Comparison of ENCODE assay signal across 12 cellular contexts in the genomic region with DNA sequence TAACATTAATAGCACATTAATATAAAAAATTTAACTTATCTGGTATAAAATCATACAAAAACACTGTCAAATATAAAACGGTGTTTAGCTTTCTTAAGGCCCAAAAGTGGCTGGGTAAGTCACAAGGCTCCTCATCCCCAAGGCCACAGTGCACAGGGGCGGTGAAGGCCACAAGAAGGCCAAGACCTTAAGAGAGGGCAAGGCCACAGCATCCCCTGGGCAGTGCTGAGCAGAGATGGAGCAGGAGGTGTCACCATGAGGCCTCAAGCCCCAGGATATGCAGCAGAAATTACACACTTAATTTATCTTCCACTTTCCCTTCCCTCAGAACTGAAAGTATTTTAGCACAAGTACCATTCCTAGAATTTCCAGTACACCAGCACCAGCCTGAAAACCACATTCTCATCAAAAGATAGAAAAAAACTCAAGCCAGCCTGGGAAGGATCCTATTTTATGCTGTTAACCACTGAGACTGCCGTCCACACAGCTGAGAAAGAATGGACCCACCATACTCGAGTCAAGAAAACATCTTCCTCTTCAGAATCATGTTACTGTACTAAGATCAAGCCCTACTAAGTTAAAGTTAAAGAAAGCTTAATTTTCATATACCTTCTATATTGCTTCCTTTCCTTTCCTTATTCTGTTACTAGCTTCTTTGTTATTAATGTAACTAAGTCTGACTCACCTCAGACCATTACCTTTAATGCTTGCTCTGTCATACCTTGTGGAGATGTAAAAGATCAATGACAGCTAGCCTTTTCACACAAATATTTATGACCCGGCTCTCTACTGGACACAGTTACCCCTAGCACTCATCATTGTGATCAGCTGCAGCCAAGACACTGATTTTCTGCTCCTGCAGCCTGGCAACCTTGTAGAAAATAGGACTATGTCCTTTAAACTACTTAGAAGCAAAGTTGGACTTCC. TPM values are rescaled to one million over a fixed set of nuclear protein-coding genes. Genes with fewer than 3 reads are reported as not detected.
A peak's percentile ranks its signal among the peaks of the same experiment; 100 is the strongest.
DNase-seq lines count a peak whose midpoint lies in the region; ATAC-seq, FAIRE-seq and TF ChIP-seq lines count a peak whose summit lies in the region.
"Had no signal": no experiment of that assay in that cellular context is flagged by ENCODE, and none has a peak within 500 bp of the region (broad histone marks: within the 10 kb centered on the region; RNA-seq: fewer than 3 reads in every experiment).

No MANE protein-coding gene starts in this region.

- H3K27ac Mint-ChIP-seq in activated T-helper 2 cell treated with anti-CD3 and anti-CD28 coated beads, Interferon-gamma antibody, Interleukin-2, Interleukin-4, amounts not matched to agents 10 μg/mL and 5 μg/mL and 100 μg/mL, durations not matched to agents 14 hours and 24 hours and 36 hours, result no peak overlapping the region
- H3K27ac Mint-ChIP-seq: natural killer cell; stimulated activated naive CD8-positive, alpha-beta T cell treated with anti-CD3 and anti-CD28 coated beads, Interleukin-15, Interleukin-2, amounts not matched to agents 100 ng/mL and 50 ng/mL, for 24 hours had no signal

- no peaks in the 10 kb centered on the region for H3K36me3 ChIP-seq in breast epithelium
- no peaks in the 10 kb centered on the region for H3K36me3 ChIP-seq in kidney (ENCODE audit: control insufficient read depth in 1 of 2, insufficient read depth in 2 of 2, low read length in 2 of 2)
- no peaks in the 10 kb centered on the region for H3K36me3 ChIP-seq in stomach
- H3K36me3 ChIP-seq: colonic mucosa had no signal

- peak; percentile 62 for DNase-seq in M059J (ENCODE audit: low read depth)
- no peak for DNase-seq in breast epithelium (ENCODE audit: low spot score in 2 of 2)
- peak; percentile 68 for DNase-seq in kidney
- DNase-seq in stomach, result no peak
- no peak for DNase-seq in GM19239 (ENCODE audit: insufficient read length, low spot score)
- no peak for DNase-seq in activated T-helper 2 cell treated with anti-CD3 and anti-CD28 coated beads, Interferon-gamma antibody, Interleukin-2, Interleukin-4, amounts not matched to agents 10 μg/mL and 5 μg/mL and 100 μg/mL, durations not matched to agents 14 hours and 24 hours and 36 hours (ENCODE audit: low spot score)
- DNase-seq: colonic mucosa, hippocampal formation, natural killer cell had no signal

- H3K36me3 Mint-ChIP-seq in activated T-helper 2 cell treated with anti-CD3 and anti-CD28 coated beads, Interferon-gamma antibody, Interleukin-2, Interleukin-4, amounts not matched to agents 10 μg/mL and 5 μg/mL and 100 μg/mL, durations not matched to agents 14 hours and 24 hours and 36 hours (ENCODE audit: low read depth), result no peaks in the 10 kb centered on the region
- H3K36me3 Mint-ChIP-seq: natural killer cell had no signal

- H3K27me3 ChIP-seq in breast epithelium (no peaks in the 10 kb centered on the region), stomach (no peaks in the 10 kb centered on the region)
- H3K27me3 ChIP-seq: colonic mucosa had no signal

- TF ChIP-seq EP300 in stomach (IDR thresholded peaks at IDR 0.05), result no peak

- no peak for TF ChIP-seq POLR2A in breast epithelium (IDR thresholded peaks at IDR 0.05)
- TF ChIP-seq POLR2A in stomach (IDR thresholded peaks at IDR 0.05), result no peak

- no peaks in the 10 kb centered on the region for H3K9me3 ChIP-seq in breast epithelium
- H3K9me3 ChIP-seq in kidney (ENCODE audit: control insufficient read depth in 1 of 2, low read length in 2 of 2), result no peaks in the 10 kb centered on the region
- H3K9me3 ChIP-seq in stomach, result no peaks in the 10 kb centered on the region
- H3K9me3 ChIP-seq: colonic mucosa had no signal

- FAIRE-seq in kidney (lab: Jason Lieb, UNC), result no peak
- no peak for FAIRE-seq in GM19239 (lab: Jason Lieb, UNC)

- TF ChIP-seq CTCF in breast epithelium (IDR thresholded peaks at IDR 0.05) (no peak), kidney (IDR thresholded peaks at IDR 0.05; ENCODE audit: borderline replicate concordance, extremely low read depth, insufficient read depth) (no peak), stomach (IDR thresholded peaks at IDR 0.05) (no peak)

- no peak overlapping the region for H3K9ac ChIP-seq in kidney (ENCODE audit: low read length in 2 of 2)

- H3K4me1 ChIP-seq in breast epithelium, result peaks cover 7 to 43% of the 10 kb centered on the region in 2 donors
- H3K4me1 ChIP-seq in kidney (ENCODE audit: control insufficient read depth in 1 of 2, insufficient read depth in 1 of 2, low read depth in 1 of 2, low read length in 2 of 2), result peaks cover 0 to 2% of the 10 kb centered on the region in 2 donors
- peaks cover 10 to 66% (median 38%) of the 10 kb centered on the region in 4 donors for H3K4me1 ChIP-seq in stomach
- H3K4me1 ChIP-seq: colonic mucosa had no signal

- H3K27ac ChIP-seq in breast epithelium (peak overlapping the region; percentile 92 to 93), kidney (ENCODE audit: low read depth in 2 of 2, low read length in 2 of 2) (no peak overlapping the region), stomach (peak overlapping the region; percentile 66 to 90 (median 85))
- H3K27ac ChIP-seq: colonic mucosa had no signal

- no peaks in the 10 kb centered on the region for H3K4me1 Mint-ChIP-seq in activated T-helper 2 cell treated with anti-CD3 and anti-CD28 coated beads, Interferon-gamma antibody, Interleukin-2, Interleukin-4, amounts not matched to agents 10 μg/mL and 5 μg/mL and 100 μg/mL, durations not matched to agents 14 hours and 24 hours and 36 hours (ENCODE audit: low read depth)
- H3K4me1 Mint-ChIP-seq: natural killer cell had no signal

- H3K4me3 ChIP-seq in breast epithelium (peak overlapping the region in 1 of 3 donors; percentile 21), kidney (ENCODE audit: low read length in 2 of 2) (no peak overlapping the region), stomach (peak overlapping the region in 1 of 4 donors; percentile 6)
- H3K4me3 ChIP-seq: colonic mucosa had no signal

- no peak overlapping the region for H3K4me3 Mint-ChIP-seq in activated T-helper 2 cell treated with anti-CD3 and anti-CD28 coated beads, Interferon-gamma antibody, Interleukin-2, Interleukin-4, amounts not matched to agents 10 μg/mL and 5 μg/mL and 100 μg/mL, durations not matched to agents 14 hours and 24 hours and 36 hours (ENCODE audit: low read depth)
- H3K4me3 Mint-ChIP-seq: natural killer cell; stimulated activated naive CD8-positive, alpha-beta T cell treated with anti-CD3 and anti-CD28 coated beads, Interleukin-15, Interleukin-2, amounts not matched to agents 100 ng/mL and 50 ng/mL, for 24 hours had no signal

- WGBS in stomach, 5 donors, result 63 to 74% (median 66%) methylated on average over 5 of the region's 5 CpGs

- ATAC-seq in GM21717 (IDR thresholded peaks at IDR 0.05; ENCODE audit: unreplicated experiment) (no peak), GM18909 (IDR thresholded peaks at IDR 0.05; ENCODE audit: poor library complexity, unreplicated experiment) (no peak)
- ATAC-seq: natural killer cell had no signal

- no peaks in the 10 kb centered on the region for H3K9me3 Mint-ChIP-seq in activated T-helper 2 cell treated with anti-CD3 and anti-CD28 coated beads, Interferon-gamma antibody, Interleukin-2, Interleukin-4, amounts not matched to agents 10 μg/mL and 5 μg/mL and 100 μg/mL, durations not matched to agents 14 hours and 24 hours and 36 hours
- H3K9me3 Mint-ChIP-seq: natural killer cell; stimulated activated naive CD8-positive, alpha-beta T cell treated with anti-CD3 and anti-CD28 coated beads, Interleukin-15, Interleukin-2, amounts not matched to agents 100 ng/mL and 50 ng/mL, for 24 hours had no signal

- H3K27me3 Mint-ChIP-seq in activated T-helper 2 cell treated with anti-CD3 and anti-CD28 coated beads, Interferon-gamma antibody, Interleukin-2, Interleukin-4, amounts not matched to agents 10 μg/mL and 5 μg/mL and 100 μg/mL, durations not matched to agents 14 hours and 24 hours and 36 hours (ENCODE audit: low read depth), result no peaks in the 10 kb centered on the region

- intact Hi-C loops in breast epithelium (cut with DNase I; ENCODE audit: low total_unique reads), result loop anchor here (10.0 kb wide), 1 partner anchor 137 kb away; no protein-coding TSS in a partner anchor
- intact Hi-C loops in kidney (cut with DNase I), result no loop called here
- intact Hi-C loops in stomach (cut with DNase I; ENCODE audit: low total_unique reads), result no loop called here
- intact Hi-C loops in activated T-helper 2 cell treated with anti-CD3 and anti-CD28 coated beads, Interferon-gamma antibody, Interleukin-2, Interleukin-4, amounts not matched to agents 10 μg/mL and 5 μg/mL and 100 μg/mL, durations not matched to agents 14 hours and 24 hours and 36 hours (cut with micrococcal nuclease), result no loop called here

RNA-seq across cellular contexts. Expression of gene FMO1, which starts 26.4 kb away (rescaled TPM):
- total RNA-seq in M059J (2014; rRNA removed; shearing (Covaris generic)), result not detected in 2 replicates
- 1 to 10 TPM; 4.3 to 9.4 (median 7.0) TPM for total RNA-seq in breast epithelium
- total RNA-seq in kidney, result 16.5 TPM
- 116 TPM for polyA plus RNA-seq in kidney (ENCODE audit: insufficient read depth, low read depth, low replicate concordance)
- 1 to 10 TPM in 1 of 5 donors, not detected in 4; 1.8 TPM for total RNA-seq in stomach
- 1 to 10 TPM; 1.4 to 3.2 (median 2.6) TPM for polyA plus RNA-seq in stomach
- not detected in 2 replicates for total RNA-seq in activated T-helper 2 cell treated with anti-CD3 and anti-CD28 coated beads, Interferon-gamma antibody, Interleukin-2, Interleukin-4, amounts not matched to agents 10 μg/mL and 5 μg/mL and 100 μg/mL, durations not matched to agents 14 hours and 24 hours and 36 hours
- total RNA-seq: colonic mucosa, natural killer cell had no signal

RNA-seq across cellular contexts. Expression of gene FMO2, which starts 36.8 kb away (rescaled TPM):
- not detected in 2 replicates for total RNA-seq in M059J (2014; rRNA removed; shearing (Covaris generic))
- total RNA-seq in breast epithelium (100 to 1,000 TPM in 2 of 3 donors, 10 to 100 TPM in 1; 79.5 to 141 (median 132) TPM), kidney (22.3 TPM), stomach (10 to 100 TPM in 2 of 5 donors, 1 to 10 TPM in 2, not detected in 1; 5.1 to 47.3 (median 9.6) TPM)
- polyA plus RNA-seq in kidney (ENCODE audit: insufficient read depth, low read depth, low replicate concordance) (3.9 TPM), stomach (1 to 10 TPM; 2.8 to 5.8 (median 5.2) TPM)
- total RNA-seq in activated T-helper 2 cell treated with anti-CD3 and anti-CD28 coated beads, Interferon-gamma antibody, Interleukin-2, Interleukin-4, amounts not matched to agents 10 μg/mL and 5 μg/mL and 100 μg/mL, durations not matched to agents 14 hours and 24 hours and 36 hours, result not detected in 2 replicates
- total RNA-seq: natural killer cell had no signal

Comparison
In these comparisons a context has a peak if more than half of its experiments do, and no peak if none do; other contexts are left out.
1. DNase-seq: peak in M059J (single experiment) and kidney (single experiment); none in breast epithelium (0 of 2), stomach (single experiment), GM19239 (single experiment) and activated T-helper 2 cell treated with anti-CD3 and anti-CD28 coated beads, Interferon-gamma antibody, Interleukin-2, Interleukin-4, amounts not matched to agents 10 μg/mL and 5 μg/mL and 100 μg/mL, durations not matched to agents 14 hours and 24 hours and 36 hours (single experiment).
2. H3K27ac ChIP-seq: peak in breast epithelium (2 of 2) and stomach (5 of 5); none in kidney (0 of 2).